Comparison of ENCODE assay signal across 1 cellular context in the genomic region with DNA sequence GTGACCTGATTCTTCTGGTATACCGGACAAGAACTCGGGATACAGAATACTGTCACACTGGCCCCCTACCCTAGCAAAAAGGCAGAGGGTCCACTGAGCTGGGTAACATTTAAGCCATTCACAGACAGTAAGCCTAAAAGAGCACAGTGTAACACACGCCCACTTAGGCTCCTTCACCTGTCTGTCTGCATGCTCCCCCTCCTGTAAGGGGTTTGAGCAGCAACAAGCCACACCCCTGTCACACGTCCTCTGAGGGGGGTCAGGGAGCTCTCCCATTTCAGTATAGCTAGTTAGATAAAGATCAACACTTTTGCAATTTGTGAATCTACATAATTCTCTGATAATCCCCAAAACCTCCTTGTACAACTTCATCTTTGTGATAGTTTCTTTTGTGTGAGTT.
TF ChIP-seq lines count a peak whose summit lies in the region.

No MANE protein-coding gene starts in this region.

TF ChIP-seq in GM23338, 12 proteins besides CTCF, POLR2A, EP300 and RAD21 (continued from another document):
- TF ChIP-seq EZH2phosphoT487 (IDR thresholded peaks at IDR 0.05; ENCODE audit: unreplicated experiment) (no peak), JUNB (IDR thresholded peaks at IDR 0.05; ENCODE audit: unreplicated experiment) (no peak)
